In the genomic region with DNA sequence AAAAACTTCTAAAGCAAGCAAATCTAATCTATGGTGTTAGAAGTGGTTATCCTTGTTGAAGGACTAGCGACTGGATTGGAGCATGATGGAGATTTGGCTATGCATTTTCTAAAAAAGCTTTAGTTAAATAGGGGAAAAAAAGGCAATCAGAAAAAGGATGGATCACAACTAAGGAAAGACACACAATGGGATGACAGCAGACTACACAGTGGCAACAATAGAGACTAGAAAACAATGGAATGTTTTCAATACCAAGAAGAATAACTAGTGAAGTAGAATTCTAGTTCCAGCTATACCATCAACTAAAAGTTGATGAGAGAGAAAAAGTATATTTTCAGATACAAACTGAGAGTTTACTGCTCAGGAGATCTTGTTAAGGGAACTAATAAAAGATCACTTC, we compare ENCODE assay signal across 30 cellular contexts.
"Had no signal": no experiment of that assay in that cellular context is flagged by ENCODE, and none has a peak within 500 bp of the region (broad histone marks: within the 10 kb centered on the region; RNA-seq: fewer than 3 reads in every experiment).

No MANE protein-coding gene starts in this region.

- H3K36me3 Mint-ChIP-seq: activated naive CD4-positive, alpha-beta T cell treated with anti-CD3 and anti-CD28 coated beads, Interleukin-2, amount 10 ng/mL, durations not matched to agents 7 days and 5 days; activated naive CD4-positive, alpha-beta T cell treated with anti-CD3 and anti-CD28 coated beads, Interleukin-2, amount 50 U/mL, for 72 hours; activated naive CD8-positive, alpha-beta T cell treated with anti-CD3 and anti-CD28 coated beads, Interleukin-2, amount 10 ng/mL, durations not matched to agents 7 days and 5 days had no signal

- H3K4me2 ChIP-seq: hepatocyte had no signal

- H2AFZ ChIP-seq: hepatocyte had no signal

- ATAC-seq: activated naive CD4-positive, alpha-beta T cell treated with anti-CD3 and anti-CD28 coated beads, Interleukin-2, amount 50 U/mL, for 72 hours; activated T-cell treated with anti-CD3 and anti-CD28 coated beads, Interleukin-2, amount 50 U/mL, for 72 hours; esophagus mucosa; gastroesophageal sphincter; heart right ventricle had no signal

- H3K4me3 ChIP-seq: ascending aorta, coronary artery, dorsolateral prefrontal cortex, gastroesophageal sphincter, heart right ventricle, hepatocyte had no signal

- H3K27ac ChIP-seq: ascending aorta, brain microvascular endothelial cell, coronary artery, dorsolateral prefrontal cortex, gastroesophageal sphincter, heart right ventricle, hepatocyte had no signal

- DNase-seq: activated CD4-positive, alpha-beta memory T cell treated with anti-CD3 and anti-CD28 coated beads, Interleukin-2, amount 10 ng/mL, durations not matched to agents 7 days and 5 days; activated CD4-positive, alpha-beta T cell treated with anti-CD3 and anti-CD28 coated beads for 1 hour; activated CD4-positive, alpha-beta T cell treated with anti-CD3 and anti-CD28 coated beads for 4 hours; activated CD4-positive, alpha-beta T cell treated with anti-CD3 and anti-CD28 coated beads, Interleukin-2, amount 10 ng/mL, durations not matched to agents 7 days and 5 days; activated CD4-positive, alpha-beta T cell treated with anti-CD3 and anti-CD28 coated beads, Interleukin-2, amount 50 U/mL, for 4 hours; activated CD8-positive, alpha-beta memory T cell treated with anti-CD3 and anti-CD28 coated beads, Interleukin-2, amount 50 U/mL, for 48 hours; activated gamma-delta T cell; activated naive CD4-positive, alpha-beta T cell; activated naive CD4-positive, alpha-beta T cell treated with anti-CD3 and anti-CD28 coated beads, Interleukin-2, amount 10 ng/mL, durations not matched to agents 7 days and 5 days; activated naive CD8-positive, alpha-beta T cell treated with anti-CD3 and anti-CD28 coated beads, Interleukin-2, amount 10 ng/mL, durations not matched to agents 7 days and 5 days; activated T-cell treated with anti-CD3 and anti-CD28 coated beads for 4 hours; activated T-cell treated with anti-CD3 and anti-CD28 coated beads, Interleukin-2, amount 50 U/mL, for 24 hours; activated T-cell treated with anti-CD3 and anti-CD28 coated beads, Interleukin-2, amount 50 U/mL, for 72 hours; brain microvascular endothelial cell; dorsolateral prefrontal cortex; effector memory CD4-positive, alpha-beta T cell; endodermal cell; foreskin melanocyte; heart right ventricle; T1000 had no signal

- H3K4me3 Mint-ChIP-seq: activated CD4-positive, alpha-beta memory T cell treated with anti-CD3 and anti-CD28 coated beads, Interleukin-2, amount 10 ng/mL, durations not matched to agents 7 days and 5 days; activated CD4-positive, alpha-beta T cell treated with anti-CD3 and anti-CD28 coated beads, Interleukin-2, amount 10 ng/mL, durations not matched to agents 7 days and 5 days; activated naive CD4-positive, alpha-beta T cell treated with anti-CD3 and anti-CD28 coated beads, Interleukin-2, amount 10 ng/mL, durations not matched to agents 7 days and 5 days; activated naive CD8-positive, alpha-beta T cell treated with anti-CD3 and anti-CD28 coated beads, Interleukin-2, amount 10 ng/mL, durations not matched to agents 7 days and 5 days; activated T-cell treated with anti-CD3 and anti-CD28 coated beads, Interleukin-2, amount 50 U/mL, for 24 hours; activated T-cell treated with anti-CD3 and anti-CD28 coated beads, Interleukin-2, amount 50 U/mL, for 72 hours; central memory CD8-positive, alpha-beta T cell; dendritic cell treated with granulocyte-macrophage colony-stimulating factor and Interleukin-4, amounts not matched to agents 40 ng/mL and 50 ng/mL, for 4 days; endodermal cell; T-helper 1 cell treated with Interleukin-12 subunit alpha and Interleukin-12 subunit beta and Interleukin-4 antibody, amounts not matched to agents 30 μg/mL and 1 μg/mL, for 36 hours had no signal

- H3K27ac Mint-ChIP-seq: activated CD4-positive, alpha-beta memory T cell treated with anti-CD3 and anti-CD28 coated beads, Interleukin-2, amount 10 ng/mL, durations not matched to agents 7 days and 5 days; activated CD4-positive, alpha-beta T cell treated with anti-CD3 and anti-CD28 coated beads, Interleukin-2, amount 10 ng/mL, durations not matched to agents 7 days and 5 days; activated naive CD4-positive, alpha-beta T cell treated with anti-CD3 and anti-CD28 coated beads, Interleukin-2, amount 10 ng/mL, durations not matched to agents 7 days and 5 days; activated naive CD4-positive, alpha-beta T cell treated with anti-CD3 and anti-CD28 coated beads, Interleukin-2, amount 50 U/mL, for 72 hours; activated naive CD8-positive, alpha-beta T cell treated with anti-CD3 and anti-CD28 coated beads, Interleukin-2, amount 10 ng/mL, durations not matched to agents 7 days and 5 days; activated T-cell treated with anti-CD3 and anti-CD28 coated beads, Interleukin-2, amount 50 U/mL, for 24 hours; activated T-cell treated with anti-CD3 and anti-CD28 coated beads, Interleukin-2, amount 50 U/mL, for 72 hours; dendritic cell treated with granulocyte-macrophage colony-stimulating factor and Interleukin-4, amounts not matched to agents 40 ng/mL and 50 ng/mL, for 4 days; endodermal cell; T-helper 1 cell treated with Interleukin-12 subunit alpha and Interleukin-12 subunit beta and Interleukin-4 antibody, amounts not matched to agents 30 μg/mL and 1 μg/mL, for 36 hours had no signal

- H3K36me3 ChIP-seq: ascending aorta, brain microvascular endothelial cell, gastroesophageal sphincter, heart right ventricle had no signal

- H3K79me2 ChIP-seq: hepatocyte had no signal

- H3K27me3 ChIP-seq: ascending aorta, brain microvascular endothelial cell, hepatocyte had no signal

- H3K9me3 Mint-ChIP-seq: activated naive CD8-positive, alpha-beta T cell treated with anti-CD3 and anti-CD28 coated beads, Interleukin-2, amount 10 ng/mL, durations not matched to agents 7 days and 5 days had no signal

- H3K4me1 ChIP-seq: ascending aorta, gastroesophageal sphincter, heart right ventricle had no signal

- H3K9me3 ChIP-seq: ascending aorta had no signal

- FAIRE-seq: bronchial epithelial cell had no signal

- H3K4me1 Mint-ChIP-seq: activated CD4-positive, alpha-beta memory T cell treated with anti-CD3 and anti-CD28 coated beads, Interleukin-2, amount 10 ng/mL, durations not matched to agents 7 days and 5 days; activated CD4-positive, alpha-beta T cell treated with anti-CD3 and anti-CD28 coated beads, Interleukin-2, amount 10 ng/mL, durations not matched to agents 7 days and 5 days; activated naive CD4-positive, alpha-beta T cell treated with anti-CD3 and anti-CD28 coated beads, Interleukin-2, amount 10 ng/mL, durations not matched to agents 7 days and 5 days; activated naive CD8-positive, alpha-beta T cell treated with anti-CD3 and anti-CD28 coated beads, Interleukin-2, amount 10 ng/mL, durations not matched to agents 7 days and 5 days; central memory CD8-positive, alpha-beta T cell had no signal

- H3K27me3 Mint-ChIP-seq: activated CD4-positive, alpha-beta T cell treated with anti-CD3 and anti-CD28 coated beads, Interleukin-2, amount 10 ng/mL, durations not matched to agents 7 days and 5 days; activated naive CD4-positive, alpha-beta T cell treated with anti-CD3 and anti-CD28 coated beads, Interleukin-2, amount 10 ng/mL, durations not matched to agents 7 days and 5 days had no signal
